8 cellular contexts compared by ENCODE assay signal in genomic region chr6:37021356-37022129, GRCh38. TPM values are rescaled to one million over a fixed set of nuclear protein-coding genes. Genes with fewer than 3 reads are reported as not detected.
DNase-seq lines count a peak whose midpoint lies in the region; ATAC-seq and TF ChIP-seq lines count a peak whose summit lies in the region.

No MANE protein-coding gene starts in this region.

- no peaks in the 10 kb centered on the region for H3K36me3 Mint-ChIP-seq in activated CD8-positive, alpha-beta T cell treated with anti-CD3 and anti-CD28 coated beads for 36 hours (ENCODE audit: low read depth)

- CTCF ChIA-PET in activated CD8-positive, alpha-beta T cell treated with anti-CD3 and anti-CD28 coated beads for 36 hours (lab: Charles Lee): interaction anchor here (0.7 to 19.5 kb wide), 32 partner anchors 8 to 412 kb away, joined by 3 to 784 read pairs (median 5); partner anchors contain the start of genes C6orf89, CMTR1, MTCH1 and PI16

- H3K4me3 Mint-ChIP-seq in activated CD8-positive, alpha-beta T cell treated with anti-CD3 and anti-CD28 coated beads for 36 hours: no peak overlapping the region

- intact Hi-C loops in activated CD8-positive, alpha-beta T cell treated with anti-CD3 and anti-CD28 coated beads for 36 hours (cut with micrococcal nuclease): no loop called here

- peak overlapping the region; percentile 62 for H3K27ac Mint-ChIP-seq in activated CD8-positive, alpha-beta T cell treated with anti-CD3 and anti-CD28 coated beads for 36 hours

- DNase-seq in DMS114 treated with DMSO at 0.1 percent for 48 hours (lab: John Stamatoyannopoulos, UW; ENCODE audit: unreplicated experiment) (peak; percentile 54), NCI-H1105 (lab: John Stamatoyannopoulos, UW) (peak; percentile 16), fibroblast of peridontal ligament (ENCODE audit: extremely low read depth) (peak; percentile 57), NCI-H1417 treated with DMSO at 0.1 percent for 48 hours (lab: John Stamatoyannopoulos, UW) (no peak)
- DNase-seq in activated CD8-positive, alpha-beta T cell treated with anti-CD3 and anti-CD28 coated beads for 36 hours: peak; percentile 88
- DNase-seq in stimulated activated CD8-positive, alpha-beta memory T cell treated with anti-CD3 and anti-CD28 coated beads, Interleukin-12 subunit alpha, Interleukin-12 subunit beta, amount 100 ng/mL, for 1 hour (ENCODE audit: low read depth): peak; percentile 49

- H3K9me3 Mint-ChIP-seq in activated CD8-positive, alpha-beta T cell treated with anti-CD3 and anti-CD28 coated beads for 36 hours: no peaks in the 10 kb centered on the region

- ATAC-seq in activated CD8-positive, alpha-beta T cell treated with anti-CD3 and anti-CD28 coated beads for 36 hours: peak; percentile 34
- ATAC-seq in GM21786 (IDR thresholded peaks at IDR 0.05; ENCODE audit: unreplicated experiment): no peak
- no peak for ATAC-seq in GM21723 (IDR thresholded peaks at IDR 0.05; ENCODE audit: unreplicated experiment)

- H3K4me1 Mint-ChIP-seq in activated CD8-positive, alpha-beta T cell treated with anti-CD3 and anti-CD28 coated beads for 36 hours (ENCODE audit: low read depth): peaks cover 66% of the 10 kb centered on the region

- H3K27me3 Mint-ChIP-seq in activated CD8-positive, alpha-beta T cell treated with anti-CD3 and anti-CD28 coated beads for 36 hours: no peaks in the 10 kb centered on the region

- POLR2A ChIA-PET in activated CD8-positive, alpha-beta T cell treated with anti-CD3 and anti-CD28 coated beads for 36 hours (lab: Charles Lee): interaction anchor here (0.7 to 9.0 kb wide), 9 partner anchors 9 to 189 kb away, joined by 3 to 124 read pairs (median 3); partner anchors contain the start of genes MTCH1 and PIM1

- TF ChIP-seq CTCF in activated CD8-positive, alpha-beta T cell treated with anti-CD3 and anti-CD28 coated beads for 36 hours (IDR thresholded peaks at IDR 0.05): peak; percentile 76

RNA-seq across cellular contexts. Expression of gene FGD2, which starts 16.1 kb away (rescaled TPM):
- 1 to 10 TPM; 1.4 to 1.6 TPM for total RNA-seq in activated CD8-positive, alpha-beta T cell treated with anti-CD3 and anti-CD28 coated beads for 36 hours

RNA-seq across cellular contexts. Expression of gene MTCH1, which starts 35.5 kb away (rescaled TPM):
- 100 to 1,000 TPM in 1 of 2 experiments, 10 to 100 TPM in 1; 96.5 to 100 TPM for total RNA-seq in activated CD8-positive, alpha-beta T cell treated with anti-CD3 and anti-CD28 coated beads for 36 hours
